Comparison of ENCODE assay signal across 17 cellular contexts in genomic region chr4:184318852-184319251, GRCh38.
A peak's percentile ranks its signal among the peaks of the same experiment; 100 is the strongest.
DNase-seq lines count a peak whose midpoint lies in the region; ATAC-seq, FAIRE-seq and TF ChIP-seq lines count a peak whose summit lies in the region.
"Had no signal": no experiment of that assay in that cellular context is flagged by ENCODE, and none has a peak within 500 bp of the region (broad histone marks: within the 10 kb centered on the region; RNA-seq: fewer than 3 reads in every experiment).

No MANE protein-coding gene starts in this region.

- no peak for TF ChIP-seq POLR2A in GM12892 (IDR thresholded peaks at IDR 0.05; ENCODE audit: low read depth, low read length)

- H3K9me3 Mint-ChIP-seq in activated naive CD8-positive, alpha-beta T cell treated with anti-CD3 and anti-CD28 coated beads, Interleukin-2, amount 50 U/mL, for 24 hours = peaks cover 4% of the 10 kb centered on the region
- H3K9me3 Mint-ChIP-seq: activated naive CD4-positive, alpha-beta T cell treated with anti-CD3 and anti-CD28 coated beads, Interleukin-2, amount 10 ng/mL, durations not matched to agents 7 days and 5 days had no signal

- H3K4me1 Mint-ChIP-seq in activated naive CD8-positive, alpha-beta T cell treated with anti-CD3 and anti-CD28 coated beads, Interleukin-2, amount 50 U/mL, for 24 hours = peaks cover 73% of the 10 kb centered on the region

- H3K27ac Mint-ChIP-seq in activated naive CD8-positive, alpha-beta T cell treated with anti-CD3 and anti-CD28 coated beads, Interleukin-2, amount 50 U/mL, for 24 hours = peak overlapping the region; percentile 94
- H3K27ac Mint-ChIP-seq: activated naive CD4-positive, alpha-beta T cell treated with anti-CD3 and anti-CD28 coated beads, Interleukin-2, amount 10 ng/mL, durations not matched to agents 7 days and 5 days had no signal

- no peak overlapping the region for H3K4me3 Mint-ChIP-seq in activated naive CD8-positive, alpha-beta T cell treated with anti-CD3 and anti-CD28 coated beads, Interleukin-2, amount 50 U/mL, for 24 hours
- H3K4me3 Mint-ChIP-seq: activated naive CD4-positive, alpha-beta T cell treated with anti-CD3 and anti-CD28 coated beads, Interleukin-2, amount 10 ng/mL, durations not matched to agents 7 days and 5 days had no signal

- DNase-seq in GM18507 (ENCODE audit: extremely low spot score, insufficient read length, low read depth) = no peak
- no peak for DNase-seq in activated naive CD8-positive, alpha-beta T cell treated with anti-CD3 and anti-CD28 coated beads, Interleukin-2, amount 50 U/mL, for 24 hours
- no peak for DNase-seq in epidermal melanocyte (ENCODE audit: insufficient read length, low spot score)
- no peak for DNase-seq in occipital lobe (lab: John Stamatoyannopoulos, UW)
- DNase-seq in GM12892 (ENCODE audit: insufficient read length) = no peak
- DNase-seq: DMS 273 treated with DMSO at 0.1 percent for 48 hours; effector memory CD4-positive, alpha-beta T cell; left lung; NCI-H1092 treated with DMSO at 0.1 percent for 48 hours; NCI-H2171 treated with DMSO at 0.1 percent for 48 hours; SHP77; T1000 had no signal

- H3K36me3 Mint-ChIP-seq in activated naive CD8-positive, alpha-beta T cell treated with anti-CD3 and anti-CD28 coated beads, Interleukin-2, amount 50 U/mL, for 24 hours (ENCODE audit: low read depth) = no peaks in the 10 kb centered on the region
- H3K36me3 Mint-ChIP-seq: activated naive CD4-positive, alpha-beta T cell treated with anti-CD3 and anti-CD28 coated beads, Interleukin-2, amount 10 ng/mL, durations not matched to agents 7 days and 5 days had no signal

- peak; percentile 2 for ATAC-seq in GM19455 (IDR thresholded peaks at IDR 0.05; ENCODE audit: unreplicated experiment)
- ATAC-seq in HG03432 (IDR thresholded peaks at IDR 0.05; ENCODE audit: unreplicated experiment) = peak; percentile 1
- ATAC-seq in activated naive CD8-positive, alpha-beta T cell treated with anti-CD3 and anti-CD28 coated beads, Interleukin-2, amount 50 U/mL, for 24 hours = peak; percentile 9
- no peak for ATAC-seq in activated CD4-positive, CD25-positive, alpha-beta regulatory T cell treated with anti-CD3 and anti-CD28 coated beads, Interleukin-2, amount 50 U/mL, for 24 hours
- ATAC-seq: left lung had no signal

- no peaks in the 10 kb centered on the region for H3K27me3 Mint-ChIP-seq in activated naive CD8-positive, alpha-beta T cell treated with anti-CD3 and anti-CD28 coated beads, Interleukin-2, amount 50 U/mL, for 24 hours

- FAIRE-seq in GM18507 (lab: Jason Lieb, UNC) = peak; percentile 12
- no peak for FAIRE-seq in GM12892 (lab: Jason Lieb, UNC)
- FAIRE-seq: bronchial epithelial cell had no signal

Comparison
In these comparisons a context has a peak if more than half of its experiments do, and no peak if none do; other contexts are left out.
1. ATAC-seq: peak in GM19455 (single experiment), HG03432 (single experiment) and activated naive CD8-positive, alpha-beta T cell treated with anti-CD3 and anti-CD28 coated beads, Interleukin-2, amount 50 U/mL, for 24 hours (single experiment); none in activated CD4-positive, CD25-positive, alpha-beta regulatory T cell treated with anti-CD3 and anti-CD28 coated beads, Interleukin-2, amount 50 U/mL, for 24 hours (0 of 2).